ENCODE assay signal across 8 cellular contexts in genomic region chr10:131899695-131900349, GRCh38. TPM values are rescaled to one million over a fixed set of nuclear protein-coding genes. Genes with fewer than 3 reads are reported as not detected.
A peak's percentile ranks its signal among the peaks of the same experiment; 100 is the strongest.
DNase-seq lines count a peak whose midpoint lies in the region; ATAC-seq and TF ChIP-seq lines count a peak whose summit lies in the region.

No MANE protein-coding gene starts in this region.

- WGBS in H9 (ENCODE audit: extremely low coverage, insufficient read length, low lambda C conversion rate): no CpG with 5 or more reads among the region's 24 CpGs

- peak overlapping the region; percentile 21 for H4K5ac ChIP-seq in H9 (ENCODE audit: insufficient read length, low read depth, low read length)

- H3K9me3 Mint-ChIP-seq in H9: no peaks in the 10 kb centered on the region; a peak in 1 of 5 replicates
- H3K9me3 Mint-ChIP-seq in activated T-helper 17 cell treated with anti-CD3 and anti-CD28 coated beads, Interleukin-2, amount 50 U/mL, for 72 hours: no peaks in the 10 kb centered on the region

- ATAC-seq in activated T-helper 17 cell treated with anti-CD3 and anti-CD28 coated beads, Interleukin-2, amount 50 U/mL, for 72 hours (replicated peaks): no peak
- ATAC-seq in GM18511 (IDR thresholded peaks at IDR 0.05; ENCODE audit: unreplicated experiment): no peak

- no peaks in the 10 kb centered on the region for H3K79me1 ChIP-seq in H9 (ENCODE audit: insufficient read depth, low read depth, low read length, poor library complexity, severe bottlenecking)

- H3K36me3 ChIP-seq in subcutaneous abdominal adipose tissue (ENCODE audit: control insufficient read depth in 5 of 5, insufficient read depth in 5 of 5, low read length in 5 of 5): no peaks in the 10 kb centered on the region

- no peak overlapping the region for H2AFZ ChIP-seq in H9 (ENCODE audit: low read length)

- H3K9ac ChIP-seq in H9 (ENCODE audit: extremely low read depth, insufficient read length, low read length): peak overlapping the region; percentile 91
- peak overlapping the region in 3 of 5 donors; percentile 51 to 78 (median 59) for H3K9ac ChIP-seq in subcutaneous abdominal adipose tissue (ENCODE audit: low read length in 5 of 5)

- H3K36me3 Mint-ChIP-seq in H9 (ENCODE audit: insufficient read depth in 1 of 3, low read depth in 3 of 3): peaks cover 4 to 11% (median 6%) of the 10 kb centered on the region in 3 experiments; a peak in 5 of 7 replicates
- H3K36me3 Mint-ChIP-seq in activated T-helper 17 cell treated with anti-CD3 and anti-CD28 coated beads, Interleukin-2, amount 50 U/mL, for 72 hours (ENCODE audit: low read depth): peaks cover 28% of the 10 kb centered on the region

- H4K8ac ChIP-seq in H9 (replicated peaks; ENCODE audit: insufficient read length, low read depth, low read length): no peak overlapping the region

- peaks cover 17% of the 10 kb centered on the region; the same call in 1 of the 2 replicates for H3K79me2 ChIP-seq in H9 (ENCODE audit: insufficient read depth, low read length)

- H3T11ph ChIP-seq in H9 (ENCODE audit: low read length): no peak overlapping the region

- no peak overlapping the region; the same call in 1 of the 2 replicates for H3K4ac ChIP-seq in H9 (ENCODE audit: low read depth, low read length)

- H3K4me2 ChIP-seq in H9 (ENCODE audit: insufficient read depth, insufficient read length, low read length): peak overlapping the region; percentile 78

- H2BK5ac ChIP-seq in H9 (ENCODE audit: insufficient read length, low read length): no peak overlapping the region

- no peak overlapping the region for H2AK5ac ChIP-seq in H9 (ENCODE audit: insufficient read length, low read length)

- H2BK12ac ChIP-seq in H9 (ENCODE audit: insufficient read length, low read depth, low read length): no peak overlapping the region

- H3K4me3 Mint-ChIP-seq in H9: peak overlapping the region; percentile 78 to 90
- peak overlapping the region; percentile 80 for H3K4me3 Mint-ChIP-seq in activated T-helper 17 cell treated with anti-CD3 and anti-CD28 coated beads, Interleukin-2, amount 50 U/mL, for 72 hours

- POLR2A ChIA-PET in AG04450 (lab: Yijun Ruan, JAX): interaction anchor here (1.0 kb wide), 1 partner anchor 82 kb away, joined by 4 read pairs; the partner anchor contains the start of gene BNIP3

- no peaks in the 10 kb centered on the region for H4K20me1 ChIP-seq in H9 (ENCODE audit: control insufficient read depth, insufficient read depth, insufficient read length)

- H3K9me3 ChIP-seq in AG04450 (ENCODE audit: control insufficient read depth, insufficient read depth, low read length) (no peaks in the 10 kb centered on the region; the same call in 1 of the 2 replicates), H9 (ENCODE audit: control insufficient read depth, low read depth, low read length) (no peaks in the 10 kb centered on the region), iPS-18c (ENCODE audit: control insufficient read depth, insufficient read depth, low read length) (no peaks in the 10 kb centered on the region), subcutaneous abdominal adipose tissue (ENCODE audit: control insufficient read depth in 5 of 5, low read length in 5 of 5) (no peaks in the 10 kb centered on the region)

- H3K4me1 Mint-ChIP-seq in H9: peaks cover 29 to 42% of the 10 kb centered on the region in 2 experiments
- H3K4me1 Mint-ChIP-seq in activated T-helper 17 cell treated with anti-CD3 and anti-CD28 coated beads, Interleukin-2, amount 50 U/mL, for 72 hours: peaks cover 21% of the 10 kb centered on the region

- peak overlapping the region; percentile 82 to 95 (median 89); a peak in 5 of 7 replicates for H3K27ac Mint-ChIP-seq in H9
- H3K27ac Mint-ChIP-seq in activated T-helper 17 cell treated with anti-CD3 and anti-CD28 coated beads, Interleukin-2, amount 50 U/mL, for 72 hours: peak overlapping the region; percentile 73

- 0 out of 2 replicates have a peak, but pooled peaks have one; percentile 1 for TF ChIP-seq CTCF in AG04450 (IDR thresholded peaks at IDR 0.05; ENCODE audit: low read depth, low read length)
- peak; percentile 50 for TF ChIP-seq CTCF in H9 (conservative IDR thresholded peaks at IDR 0.05)

- no peak overlapping the region for H3K56ac ChIP-seq in H9 (ENCODE audit: insufficient read length, low read depth, low read length)

- peaks cover 23% of the 10 kb centered on the region for H3K27me3 Mint-ChIP-seq in H9 (ENCODE audit: low read depth)
- H3K27me3 Mint-ChIP-seq in activated T-helper 17 cell treated with anti-CD3 and anti-CD28 coated beads, Interleukin-2, amount 50 U/mL, for 72 hours: peaks cover 8% of the 10 kb centered on the region

- DNase-seq in AG04450 (ENCODE audit: low read depth, low spot score) (no peak), H9 (no peak), SHP77 treated with DMSO at 0.1 percent for 48 hours (lab: John Stamatoyannopoulos, UW) (no peak)
- no peak for DNase-seq in activated CD4-positive, alpha-beta T cell treated with anti-CD3 and anti-CD28 coated beads, Interleukin-2, amount 50 U/mL, for 4 hours

- H2BK120ac ChIP-seq in H9 (ENCODE audit: low read depth, low read length, poor library complexity, severe bottlenecking): no peak overlapping the region

- CTCF ChIA-PET in AG04450 (lab: Charles Lee): interaction anchor here (2.1 to 5.4 kb wide), 2 partner anchors 14 to 123 kb away, joined by 13 to 38 read pairs; no protein-coding TSS in a partner anchor

- peaks cover 9% of the 10 kb centered on the region for H3K23me2 ChIP-seq in H9 (ENCODE audit: insufficient read length, low read depth, low read length, poor library complexity, severe bottlenecking)

- H3K18ac ChIP-seq in H9 (ENCODE audit: insufficient read length, low read depth, low read length): peak overlapping the region; percentile 96

- H2BK20ac ChIP-seq in H9 (ENCODE audit: low read depth, low read length, poor library complexity, severe bottlenecking): no peak overlapping the region

- H2BK15ac ChIP-seq in H9 (ENCODE audit: low read depth, low read length): no peak overlapping the region

- H3K23ac ChIP-seq in H9 (ENCODE audit: insufficient read length, low read depth, low read length): no peak overlapping the region

- no peaks in the 10 kb centered on the region; the same call in 1 of the 2 replicates for H3K4me1 ChIP-seq in H9 (ENCODE audit: insufficient read depth, low read length)
- H3K4me1 ChIP-seq in subcutaneous abdominal adipose tissue (ENCODE audit: control insufficient read depth in 5 of 5, insufficient read depth in 5 of 5, low read length in 5 of 5): peaks cover 5 to 36% (median 26%) of the 10 kb centered on the region in 5 donors

- H4K91ac ChIP-seq in H9 (ENCODE audit: insufficient read length, low read depth, low read length): no peak overlapping the region

- H3K4me3 ChIP-seq in AG04450 (ENCODE audit: low read depth, low read length) (peak overlapping the region; percentile 76), iPS-18c (ENCODE audit: insufficient read depth, low read depth, low read length) (peak overlapping the region; percentile 89), subcutaneous abdominal adipose tissue (ENCODE audit: low read depth in 1 of 5, low read length in 5 of 5) (peak overlapping the region; percentile 71 to 80 (median 75))

- peak overlapping the region; percentile 90 for H3K14ac ChIP-seq in H9 (ENCODE audit: insufficient read depth, low read length)

- H3K27me3 ChIP-seq in AG04450 (ENCODE audit: control insufficient read depth, insufficient read depth, low read length) (peaks cover 32% of the 10 kb centered on the region), H9 (ENCODE audit: insufficient read depth, low read length) (no peaks in the 10 kb centered on the region; the same call in 1 of the 2 replicates), subcutaneous abdominal adipose tissue (ENCODE audit: control insufficient read depth in 5 of 5, insufficient read depth in 4 of 5, low read length in 5 of 5) (peaks cover 4 to 11% (median 7%) of the 10 kb centered on the region in 5 donors)

- no peak overlapping the region for H3K27ac ChIP-seq in AG04450 (ENCODE audit: low read depth, low read length)
- H3K27ac ChIP-seq in H9 (ENCODE audit: insufficient read length, low read depth, low read length): no peak overlapping the region
- peak overlapping the region; percentile 50 for H3K27ac ChIP-seq in subcutaneous abdominal adipose tissue (ENCODE audit: low read depth, low read length)

RNA-seq across cellular contexts. Expression of gene PPP2R2D, which starts 1.0 kb away (rescaled TPM):
- polyA plus RNA-seq in AG04450 (2011; rRNA removed): 27.2 and 27.9 TPM in 2 replicates
- polyA minus RNA-seq in AG04450 (2011; rRNA and poly(A)+ RNA removed): 28.0 and 33.3 TPM in 2 replicates
- 33.8 and 35.1 TPM in 2 replicates for total RNA-seq in H9 (2021)
- total RNA-seq in activated T-helper 17 cell treated with anti-CD3 and anti-CD28 coated beads, Interleukin-2, amount 50 U/mL, for 72 hours: 10 to 100 TPM; 31.6 to 46.4 TPM
